In the genomic region with DNA sequence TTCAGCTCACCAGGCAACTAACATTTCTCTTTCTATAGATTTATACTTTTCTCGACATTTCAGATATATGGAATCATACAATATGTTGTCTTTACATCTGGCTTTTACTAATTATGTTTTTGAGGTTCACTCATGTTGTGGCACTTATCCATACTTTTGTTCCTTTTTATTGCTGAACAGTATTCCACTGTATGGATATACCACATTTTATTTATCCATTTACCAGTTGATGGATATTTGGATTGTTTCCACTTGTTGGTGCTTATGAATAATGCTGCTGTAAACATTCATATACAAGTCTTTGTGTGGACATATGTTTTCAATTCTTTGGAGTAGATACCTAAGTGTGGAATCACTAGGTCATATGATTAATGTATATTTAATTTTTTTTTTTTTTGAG, we compare ENCODE assay signal across 8 cellular contexts.
"Had no signal": no experiment of that assay in that cellular context is flagged by ENCODE, and none has a peak within 500 bp of the region (broad histone marks: within the 10 kb centered on the region; RNA-seq: fewer than 3 reads in every experiment).

No MANE protein-coding gene starts in this region.

- H3K4me3 ChIP-seq: GM12878 had no signal

- DNase-seq: GDM1, GF-D8 had no signal

- ATAC-seq: GM12878 had no signal

- FAIRE-seq: G401.6, GM12878, GM12891, GM12892, GM18507, GM19239 had no signal
